ENCODE assay signal across 8 cellular contexts in the genomic region with DNA sequence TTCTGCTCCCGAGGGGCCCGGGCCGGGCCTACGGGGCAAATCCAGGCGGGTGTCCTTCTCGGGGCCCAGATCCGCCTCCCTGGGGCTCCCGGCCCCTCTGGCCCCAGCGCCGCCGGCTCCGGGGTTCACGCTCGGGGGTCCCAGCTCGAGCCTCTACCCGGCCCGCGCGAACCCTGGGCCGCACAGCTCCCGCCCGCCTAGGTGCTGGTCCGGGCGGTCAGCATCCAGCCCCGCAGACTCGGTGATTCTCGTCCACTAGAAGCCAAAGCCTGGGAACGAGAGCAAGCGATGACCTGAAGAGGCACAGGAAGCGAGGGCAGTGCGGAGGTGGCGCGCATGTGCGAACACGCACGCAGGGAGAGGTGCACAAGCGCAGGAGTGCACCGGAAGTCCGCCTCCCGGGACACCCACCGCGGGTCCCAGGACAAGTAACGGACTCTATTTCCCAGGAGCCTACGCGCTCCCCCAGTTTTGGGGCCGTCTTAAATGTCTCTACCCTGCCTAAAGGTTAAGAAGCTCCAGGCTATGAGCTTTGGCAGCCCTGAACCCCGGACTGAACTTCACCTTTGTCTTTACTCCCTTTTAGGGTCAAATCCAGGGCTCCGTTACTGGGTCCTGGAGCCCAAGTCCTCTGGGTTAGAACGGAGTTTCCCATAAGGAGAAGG. TPM values are rescaled to one million over a fixed set of nuclear protein-coding genes. Genes with fewer than 3 reads are reported as not detected.
DNase-seq lines count a peak whose midpoint lies in the region; ATAC-seq, FAIRE-seq and TF ChIP-seq lines count a peak whose summit lies in the region.
"Not testable (repeated sequence)": the region's sequence is repeated elsewhere in the genome, so short reads cannot be mapped to it uniquely, and the experiment has no call there.

TSS of gene POM121C (minus strand) at position 321 of the 665 bp plus-strand sequence. CDS start 44,803 bp downstream, outside the sequence.

- not testable (repeated sequence) for TF ChIP-seq CTCF in AG10803 (conservative IDR thresholded peaks at IDR 0.05; ENCODE audit: low read length); kidney (IDR thresholded peaks at IDR 0.05; ENCODE audit: borderline replicate concordance, extremely low read depth, insufficient read depth)

- peak within 1 kb of the TSS in 1 of 2 donors; percentile 55 for H3K9ac ChIP-seq in kidney (ENCODE audit: low read length in 2 of 2)

- ATAC-seq in GM19043 (IDR thresholded peaks at IDR 0.05; ENCODE audit: low read depth, unreplicated experiment), result peak; percentile 99
- ATAC-seq in HG03354 (IDR thresholded peaks at IDR 0.05; ENCODE audit: poor library complexity, severe bottlenecking, unreplicated experiment), result peak; percentile 99
- ATAC-seq in activated CD4-positive, CD25-positive, alpha-beta regulatory T cell treated with anti-CD3 and anti-CD28 coated beads, Interleukin-2, amount 50 U/mL, for 24 hours, result peak; percentile 100
- ATAC-seq in central memory CD8-positive, alpha-beta T cell (replicated peaks; ENCODE audit: extremely low read depth, poor library complexity, severe bottlenecking), result peak; percentile 97

- peak within 1 kb of the TSS; percentile 76 to 82 for H3K27ac ChIP-seq in kidney (ENCODE audit: low read depth in 2 of 2, low read length in 2 of 2)

- H3K27ac Mint-ChIP-seq in central memory CD8-positive, alpha-beta T cell (ENCODE audit: low read depth), result peak within 1 kb of the TSS; percentile 84

- peaks cover 17% of the 10 kb centered on the region for H3K36me3 Mint-ChIP-seq in central memory CD8-positive, alpha-beta T cell (ENCODE audit: insufficient read depth)

- H3K9me3 Mint-ChIP-seq in central memory CD8-positive, alpha-beta T cell, result not testable (repeated sequence)

- peak within 1 kb of the TSS; percentile 87 for H3K4me3 Mint-ChIP-seq in central memory CD8-positive, alpha-beta T cell

- H3K36me3 ChIP-seq in kidney (ENCODE audit: control insufficient read depth in 1 of 2, insufficient read depth in 2 of 2, low read length in 2 of 2), result not testable (repeated sequence)

- intact Hi-C loops in kidney (cut with DNase I), result not testable (repeated sequence)

- not testable (repeated sequence) for H3K27me3 Mint-ChIP-seq in central memory CD8-positive, alpha-beta T cell

- DNase-seq in AG10803 (ENCODE audit: low read depth), result peak; percentile 90
- DNase-seq in NCI-H446 (lab: John Stamatoyannopoulos, UW), result peak; percentile 14 to 64
- peak; percentile 56 to 66 for DNase-seq in central memory CD8-positive, alpha-beta T cell (ENCODE audit: low spot score in 2 of 2)
- DNase-seq in kidney, result peak; percentile 97
- DNase-seq in stimulated activated CD4-positive, alpha-beta T cell treated with anti-CD3 and anti-CD28 coated beads, Interleukin-15, amount 100 ng/mL, for 24 hours, result peak; percentile 93

- FAIRE-seq in kidney (lab: Jason Lieb, UNC), result not testable (repeated sequence)

- H3K9me3 ChIP-seq in kidney (ENCODE audit: control insufficient read depth in 1 of 2, low read length in 2 of 2), result not testable (repeated sequence)

- H3K4me1 Mint-ChIP-seq in central memory CD8-positive, alpha-beta T cell, result peaks cover 12% of the 10 kb centered on the region

- not testable (repeated sequence) for H3K4me1 ChIP-seq in kidney (ENCODE audit: control insufficient read depth in 1 of 2, insufficient read depth in 1 of 2, low read depth in 1 of 2, low read length in 2 of 2)

- H3K4me3 ChIP-seq in AG10803 (ENCODE audit: low read length) (peak within 1 kb of the TSS; percentile 71), kidney (ENCODE audit: low read length in 2 of 2) (peak within 1 kb of the TSS; percentile 63 to 74)

RNA-seq across cellular contexts. Expression of gene POM121C, which starts in this region (rescaled TPM):
- 47.2 TPM for total RNA-seq in kidney
- 8.6 TPM for polyA plus RNA-seq in kidney (ENCODE audit: insufficient read depth, low read depth, low replicate concordance)

Comparison
In these comparisons a context has a peak if more than half of its experiments do, and no peak if none do; other contexts are left out.
1. Peak in every context shown above with its lines: DNase-seq, ATAC-seq, H3K4me3 ChIP-seq and H3K27ac ChIP-seq.
2. DNase-seq: peak in every context shown above with its lines; median percentile 97 in kidney; 93 in stimulated activated CD4-positive, alpha-beta T cell treated with anti-CD3 and anti-CD28 coated beads, Interleukin-15, amount 100 ng/mL, for 24 hours; 90 in AG10803; 61 in central memory CD8-positive, alpha-beta T cell; 39 in NCI-H446.